In the genomic region with DNA sequence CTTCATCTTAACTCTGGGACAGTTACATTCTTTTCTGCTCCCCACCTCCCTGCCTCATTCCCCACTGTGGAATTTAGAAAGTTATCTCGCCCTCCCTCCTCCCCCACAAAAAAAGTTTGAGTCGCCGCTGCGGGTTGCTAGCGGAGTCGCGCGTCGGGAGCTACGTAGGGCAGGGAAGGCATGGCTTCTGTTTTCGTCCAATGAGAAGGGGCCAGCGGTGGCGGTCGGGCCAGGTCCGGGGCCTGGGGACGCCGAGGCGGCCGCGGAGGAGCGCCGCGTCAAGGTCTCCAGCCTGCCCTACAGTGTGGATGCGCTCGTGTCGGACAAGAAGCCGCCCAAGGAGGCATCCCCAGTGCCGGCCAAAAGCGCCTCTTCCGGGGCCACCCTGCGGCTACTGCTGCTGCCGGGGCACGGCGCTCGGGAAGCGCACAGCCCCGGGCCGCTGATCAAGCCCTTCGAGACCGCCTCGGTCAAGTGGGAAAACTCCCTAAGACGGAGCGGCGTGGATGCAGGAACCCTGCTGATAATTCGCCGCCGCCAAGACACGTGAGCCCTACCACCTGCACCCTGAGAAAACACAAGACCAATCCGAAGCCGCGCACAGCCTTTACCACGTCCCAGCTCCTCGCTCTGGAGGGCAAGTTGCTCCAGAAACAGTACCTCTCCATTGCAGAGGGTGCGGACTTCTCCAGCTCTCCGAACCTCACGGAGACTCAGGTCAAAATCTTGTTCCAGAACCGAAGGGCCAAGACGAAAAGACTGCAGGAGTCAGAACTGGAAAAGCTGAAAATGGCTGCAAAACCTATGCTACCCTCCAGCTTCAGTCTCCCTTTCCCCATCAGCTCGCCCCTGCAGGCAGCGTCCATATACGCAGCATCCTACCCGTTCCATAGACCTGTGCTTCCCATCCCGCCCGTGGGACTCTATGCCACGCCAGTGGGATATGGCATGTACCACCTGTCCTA, we compare ENCODE assay signal across 1 cellular context.
TF ChIP-seq lines count a peak whose summit lies in the region.

No MANE protein-coding gene starts in this region.

TF ChIP-seq in H1, 55 proteins besides CTCF, POLR2A, EP300 and RAD21:
- 0 out of 2 replicates have a peak, but pooled peaks have one; percentile 29 for TF ChIP-seq TAF1 (IDR thresholded peaks at IDR 0.05; ENCODE audit: low read depth, low read length)
- TF ChIP-seq KDM4A (IDR thresholded peaks at IDR 0.05; ENCODE audit: low read depth, low read length, severe bottlenecking) = peak; percentile 91
- TF ChIP-seq YY1 (IDR thresholded peaks at IDR 0.05; ENCODE audit: low read depth, low read length) = peak; percentile 69; the same call in 1 of the 2 replicates
- TF ChIP-seq, protein P1, sequence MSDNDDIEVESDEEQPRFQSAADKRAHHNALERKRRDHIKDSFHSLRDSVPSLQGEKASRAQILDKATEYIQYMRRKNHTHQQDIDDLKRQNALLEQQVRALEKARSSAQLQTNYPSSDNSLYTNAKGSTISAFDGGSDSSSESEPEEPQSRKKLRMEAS (IDR thresholded peaks at IDR 0.05) = peak; percentile 74
- peak; percentile 66 for TF ChIP-seq ASH2L (IDR thresholded peaks at IDR 0.05; ENCODE audit: low read length)
- TF ChIP-seq EGR1 (IDR thresholded peaks at IDR 0.05; ENCODE audit: borderline replicate concordance, low read depth, low read length) = no peak
- TF ChIP-seq RBBP5 (IDR thresholded peaks at IDR 0.05; ENCODE audit: borderline replicate concordance, low read depth, low read length) = peak; percentile 73; the same call in 1 of the 2 replicates
- TF ChIP-seq NANOG (IDR thresholded peaks at IDR 0.05; ENCODE audit: insufficient read depth, low read depth, low read length, poor library complexity, severe bottlenecking) = no peak
- TF ChIP-seq GABPA (IDR thresholded peaks at IDR 0.05; ENCODE audit: borderline replicate concordance, insufficient read depth, low read length) = no peak
- no peak for TF ChIP-seq JUN (IDR thresholded peaks at IDR 0.05; ENCODE audit: low read depth, low read length)
- peak; percentile 87 for TF ChIP-seq CREB1 (IDR thresholded peaks at IDR 0.05)
- peak; percentile 46; the same call in 1 of the 2 replicates for TF ChIP-seq SUZ12 (IDR thresholded peaks at IDR 0.05; ENCODE audit: low read length)
- TF ChIP-seq PHF8 (conservative IDR thresholded peaks at IDR 0.05; ENCODE audit: low read depth, low read length) = peak; percentile 61
- TF ChIP-seq RXRA (IDR thresholded peaks at IDR 0.05; ENCODE audit: insufficient read depth, low read depth, low read length) = no peak
- peak; percentile 44; the same call in 1 of the 2 replicates for TF ChIP-seq TBP (IDR thresholded peaks at IDR 0.05; ENCODE audit: low read depth, low read length)
- TF ChIP-seq, protein P2, sequence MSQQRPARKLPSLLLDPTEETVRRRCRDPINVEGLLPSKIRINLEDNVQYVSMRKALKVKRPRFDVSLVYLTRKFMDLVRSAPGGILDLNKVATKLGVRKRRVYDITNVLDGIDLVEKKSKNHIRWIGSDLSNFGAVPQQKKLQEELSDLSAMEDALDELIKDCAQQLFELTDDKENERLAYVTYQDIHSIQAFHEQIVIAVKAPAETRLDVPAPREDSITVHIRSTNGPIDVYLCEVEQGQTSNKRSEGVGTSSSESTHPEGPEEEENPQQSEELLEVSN (IDR thresholded peaks at IDR 0.05) = peak; percentile 74
- peak; percentile 51 for TF ChIP-seq EZH2 (IDR thresholded peaks at IDR 0.05; ENCODE audit: low read depth, low read length, severe bottlenecking)
- TF ChIP-seq KDM1A (IDR thresholded peaks at IDR 0.05; ENCODE audit: borderline replicate concordance, low read length) = no peak
- TF ChIP-seq, protein P3, sequence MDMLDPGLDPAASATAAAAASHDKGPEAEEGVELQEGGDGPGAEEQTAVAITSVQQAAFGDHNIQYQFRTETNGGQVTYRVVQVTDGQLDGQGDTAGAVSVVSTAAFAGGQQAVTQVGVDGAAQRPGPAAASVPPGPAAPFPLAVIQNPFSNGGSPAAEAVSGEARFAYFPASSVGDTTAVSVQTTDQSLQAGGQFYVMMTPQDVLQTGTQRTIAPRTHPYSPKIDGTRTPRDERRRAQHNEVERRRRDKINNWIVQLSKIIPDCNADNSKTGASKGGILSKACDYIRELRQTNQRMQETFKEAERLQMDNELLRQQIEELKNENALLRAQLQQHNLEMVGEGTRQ (IDR thresholded peaks at IDR 0.05; ENCODE audit: low read length) = peak; percentile 34; the same call in 1 of the 2 replicates
